In genomic region chr21:45136927-45137611, GRCh38 we compare ENCODE assay signal across 8 cellular contexts.
A peak's percentile ranks its signal among the peaks of the same experiment; 100 is the strongest.
DNase-seq lines count a peak whose midpoint lies in the region; ATAC-seq and TF ChIP-seq lines count a peak whose summit lies in the region.

No MANE protein-coding gene starts in this region.

- CTCF ChIA-PET in CD8-positive, alpha-beta memory T cell (lab: Charles Lee): interaction anchor here (1.2 to 6.9 kb wide), 20 partner anchors 10 to 303 kb away, joined by 3 to 78 read pairs (median 4); partner anchors contain the start of genes POFUT2 and SLX9

- peak; percentile 19 to 68 (median 37) for DNase-seq in CD8-positive, alpha-beta memory T cell
- peak; percentile 74 for DNase-seq in HS-27A (ENCODE audit: low read depth)
- DNase-seq in activated T-cell treated with anti-CD3 and anti-CD28 coated beads, Interleukin-2, amount 50 U/mL, for 1 hour: peak; percentile 65
- peak; percentile 75 for DNase-seq in fibroblast of gingiva (ENCODE audit: low read depth)
- DNase-seq in stimulated activated naive CD4-positive, alpha-beta T cell treated with Interleukin-2 at 50 U/mL for 16 hours (lab: John Stamatoyannopoulos, UW): peak; percentile 54

- no peaks in the 10 kb centered on the region for H3K27me3 ChIP-seq in CD8-positive, alpha-beta memory T cell (ENCODE audit: insufficient read depth, low read length, poor library complexity, severe bottlenecking)
- H3K27me3 ChIP-seq in OCI-LY1 (ENCODE audit: insufficient read depth, low read length): no peaks in the 10 kb centered on the region

- H2AFZ ChIP-seq in OCI-LY1 (ENCODE audit: low read length): no peak overlapping the region

- H3K4me3 ChIP-seq in CD8-positive, alpha-beta memory T cell (ENCODE audit: low read length): no peak overlapping the region
- no peak overlapping the region for H3K4me3 ChIP-seq in OCI-LY1 (ENCODE audit: low read depth, low read length, poor library complexity, severe bottlenecking)

- H3K79me2 ChIP-seq in OCI-LY1 (ENCODE audit: insufficient read depth, low read length): no peaks in the 10 kb centered on the region

- H3K4me1 ChIP-seq in CD8-positive, alpha-beta memory T cell (ENCODE audit: insufficient read depth, low read length): peaks cover 13% of the 10 kb centered on the region
- H3K4me1 ChIP-seq in OCI-LY1 (ENCODE audit: insufficient read depth, low read length, severe bottlenecking): no peaks in the 10 kb centered on the region

- H3K36me3 ChIP-seq in CD8-positive, alpha-beta memory T cell (ENCODE audit: insufficient read depth, low read length): no peaks in the 10 kb centered on the region
- no peaks in the 10 kb centered on the region for H3K36me3 ChIP-seq in OCI-LY1 (ENCODE audit: insufficient read depth, low read length)

- no peak overlapping the region for H3K4me2 ChIP-seq in OCI-LY1 (ENCODE audit: low read length)

- H3K27me3 Mint-ChIP-seq in CD8-positive, alpha-beta memory T cell: no peaks in the 10 kb centered on the region
- peaks cover 7% of the 10 kb centered on the region for H3K27me3 Mint-ChIP-seq in nephron (ENCODE audit: low read depth)

- H3K9me2 ChIP-seq in OCI-LY1 (ENCODE audit: low read depth, low read length): no peaks in the 10 kb centered on the region

- H3K36me3 Mint-ChIP-seq in CD8-positive, alpha-beta memory T cell: peaks cover 0 to 22% (median 3%) of the 10 kb centered on the region in 3 donors
- no peaks in the 10 kb centered on the region for H3K36me3 Mint-ChIP-seq in nephron (ENCODE audit: low read depth)

- TF ChIP-seq CTCF in OCI-LY1 (IDR thresholded peaks at IDR 0.05; ENCODE audit: low read length) (peak; percentile 72), nephron (IDR thresholded peaks at IDR 0.05; ENCODE audit: unreplicated experiment in 3 of 3) (peak; percentile 84 to 87 (median 85))

- H4K20me1 ChIP-seq in OCI-LY1 (ENCODE audit: insufficient read depth, low read length): no peaks in the 10 kb centered on the region

- H3F3A ChIP-seq in OCI-LY1 (ENCODE audit: insufficient read depth, low read length): no peaks in the 10 kb centered on the region

- H3K4me1 Mint-ChIP-seq in CD8-positive, alpha-beta memory T cell: peaks cover 7 to 25% (median 16%) of the 10 kb centered on the region in 3 donors
- H3K4me1 Mint-ChIP-seq in nephron: peaks cover 44% of the 10 kb centered on the region

- POLR2A ChIA-PET in CD8-positive, alpha-beta memory T cell (lab: Charles Lee): interaction anchor here (0.6 kb wide), 1 partner anchor 187 kb away, joined by 3 read pairs; no protein-coding TSS in a partner anchor

- peak overlapping the region in 2 of 8 donors; percentile 4 to 56 for H3K27ac Mint-ChIP-seq in CD8-positive, alpha-beta memory T cell
- no peak overlapping the region for H3K27ac Mint-ChIP-seq in nephron

- H3K9ac ChIP-seq in OCI-LY1 (ENCODE audit: low read length): no peak overlapping the region

- ATAC-seq in HG03521 (IDR thresholded peaks at IDR 0.05; ENCODE audit: unreplicated experiment): no peak

- H3K27ac ChIP-seq in CD8-positive, alpha-beta memory T cell (ENCODE audit: low read depth, low read length): no peak overlapping the region
- no peak overlapping the region for H3K27ac ChIP-seq in OCI-LY1 (ENCODE audit: low read depth, low read length, poor library complexity, severe bottlenecking)

- no peak overlapping the region for H3K4me3 Mint-ChIP-seq in CD8-positive, alpha-beta memory T cell
- no peak overlapping the region for H3K4me3 Mint-ChIP-seq in nephron

- H3K9me3 Mint-ChIP-seq in CD8-positive, alpha-beta memory T cell: no peaks in the 10 kb centered on the region
- H3K9me3 Mint-ChIP-seq in nephron: no peaks in the 10 kb centered on the region

- H3K9me3 ChIP-seq in CD8-positive, alpha-beta memory T cell (ENCODE audit: low read length): no peaks in the 10 kb centered on the region
- H3K9me3 ChIP-seq in OCI-LY1 (ENCODE audit: low read length): no peaks in the 10 kb centered on the region
